Comparison of ENCODE assay signal across 11 cellular contexts in genomic region chr6:125201961-125202729, GRCh38. TPM values are rescaled to one million over a fixed set of nuclear protein-coding genes. Genes with fewer than 3 reads are reported as not detected.
DNase-seq lines count a peak whose midpoint lies in the region; ATAC-seq and TF ChIP-seq lines count a peak whose summit lies in the region.
"Had no signal": no experiment of that assay in that cellular context is flagged by ENCODE, and none has a peak within 500 bp of the region (broad histone marks: within the 10 kb centered on the region; RNA-seq: fewer than 3 reads in every experiment).

No MANE protein-coding gene starts in this region.

- H3K9me3 ChIP-seq in CD8-positive, alpha-beta memory T cell (ENCODE audit: low read length) = no peaks in the 10 kb centered on the region
- H3K9me3 ChIP-seq in CD4-positive, alpha-beta T cell (ENCODE audit: control insufficient read depth, low read length) = no peaks in the 10 kb centered on the region

- H3K9me3 Mint-ChIP-seq in CD8-positive, alpha-beta memory T cell = no peaks in the 10 kb centered on the region
- no peaks in the 10 kb centered on the region for H3K9me3 Mint-ChIP-seq in CD4-positive, alpha-beta T cell
- H3K9me3 Mint-ChIP-seq in activated CD8-positive, alpha-beta T cell treated with anti-CD3 and anti-CD28 coated beads for 36 hours = no peaks in the 10 kb centered on the region
- H3K9me3 Mint-ChIP-seq: stimulated activated effector memory CD8-positive, alpha-beta T cell treated with anti-CD3 and anti-CD28 coated beads, Interleukin-12 subunit alpha, Interleukin-12 subunit beta, amount 100 ng/mL, for 72 hours had no signal

- H3K27ac ChIP-seq in CD8-positive, alpha-beta memory T cell (ENCODE audit: low read depth, low read length) = peak overlapping the region; percentile 40
- no peak overlapping the region for H3K27ac ChIP-seq in CD4-positive, alpha-beta T cell (ENCODE audit: low read depth, low read length)
- H3K27ac ChIP-seq: HL-60 had no signal

- no peaks in the 10 kb centered on the region for H3K4me1 ChIP-seq in CD8-positive, alpha-beta memory T cell (ENCODE audit: insufficient read depth, low read length)

- no peak overlapping the region for H3K4me3 Mint-ChIP-seq in CD8-positive, alpha-beta memory T cell
- no peak overlapping the region for H3K4me3 Mint-ChIP-seq in CD4-positive, alpha-beta T cell
- no peak overlapping the region for H3K4me3 Mint-ChIP-seq in activated CD8-positive, alpha-beta T cell treated with anti-CD3 and anti-CD28 coated beads for 36 hours
- H3K4me3 Mint-ChIP-seq: activated CD4-positive, alpha-beta T cell treated with anti-CD3 and anti-CD28 coated beads for 36 hours; stimulated activated effector memory CD8-positive, alpha-beta T cell treated with anti-CD3 and anti-CD28 coated beads, Interleukin-12 subunit alpha, Interleukin-12 subunit beta, amount 100 ng/mL, for 72 hours had no signal

- H3K27me3 Mint-ChIP-seq in CD8-positive, alpha-beta memory T cell = peaks cover 6 to 20% of the 10 kb centered on the region in 2 donors
- peaks cover 7% of the 10 kb centered on the region for H3K27me3 Mint-ChIP-seq in CD4-positive, alpha-beta T cell
- peaks cover 6% of the 10 kb centered on the region for H3K27me3 Mint-ChIP-seq in activated CD8-positive, alpha-beta T cell treated with anti-CD3 and anti-CD28 coated beads for 36 hours

- TF ChIP-seq CTCF in epithelial cell of proximal tubule (conservative IDR thresholded peaks at IDR 0.05; ENCODE audit: low read depth, low read length) (no peak), omental fat pad (IDR thresholded peaks at IDR 0.05) (no peak)
- no peak for TF ChIP-seq CTCF in CD4-positive, alpha-beta T cell (IDR thresholded peaks at IDR 0.05)
- no peak for TF ChIP-seq CTCF in activated CD8-positive, alpha-beta T cell treated with anti-CD3 and anti-CD28 coated beads for 36 hours (IDR thresholded peaks at IDR 0.05)

- no peaks in the 10 kb centered on the region for H3K4me1 Mint-ChIP-seq in CD8-positive, alpha-beta memory T cell
- no peaks in the 10 kb centered on the region for H3K4me1 Mint-ChIP-seq in CD4-positive, alpha-beta T cell (ENCODE audit: low read depth)
- no peaks in the 10 kb centered on the region for H3K4me1 Mint-ChIP-seq in activated CD8-positive, alpha-beta T cell treated with anti-CD3 and anti-CD28 coated beads for 36 hours (ENCODE audit: low read depth)
- H3K4me1 Mint-ChIP-seq: activated CD4-positive, alpha-beta T cell treated with anti-CD3 and anti-CD28 coated beads for 36 hours had no signal

- no peak overlapping the region for H3K27ac Mint-ChIP-seq in CD8-positive, alpha-beta memory T cell
- H3K27ac Mint-ChIP-seq in CD4-positive, alpha-beta T cell = no peak overlapping the region
- no peak overlapping the region for H3K27ac Mint-ChIP-seq in activated CD8-positive, alpha-beta T cell treated with anti-CD3 and anti-CD28 coated beads for 36 hours
- H3K27ac Mint-ChIP-seq: activated CD4-positive, alpha-beta T cell treated with anti-CD3 and anti-CD28 coated beads for 36 hours; stimulated activated effector memory CD8-positive, alpha-beta T cell treated with anti-CD3 and anti-CD28 coated beads, Interleukin-12 subunit alpha, Interleukin-12 subunit beta, amount 100 ng/mL, for 72 hours had no signal

- H3K36me3 ChIP-seq in CD8-positive, alpha-beta memory T cell (ENCODE audit: insufficient read depth, low read length) = no peaks in the 10 kb centered on the region

- CTCF ChIA-PET in CD8-positive, alpha-beta memory T cell (lab: Charles Lee) = interaction anchor here (1.4 to 2.7 kb wide), 2 partner anchors 10 to 12 kb away, joined by 3 to 12 read pairs; no protein-coding TSS in a partner anchor
- CTCF ChIA-PET in CD4-positive, alpha-beta T cell (lab: Charles Lee) = interaction anchor here (0.6 kb wide), 1 partner anchor 294 kb away, joined by 4 read pairs; no protein-coding TSS in a partner anchor
- CTCF ChIA-PET in activated CD8-positive, alpha-beta T cell treated with anti-CD3 and anti-CD28 coated beads for 36 hours (lab: Charles Lee) = interaction anchor here (5.6 kb wide), 1 partner anchor 9 kb away, joined by 35 read pairs; no protein-coding TSS in a partner anchor

- intact Hi-C loops in CD4-positive, alpha-beta T cell (cut with DNase I, micrococcal nuclease) = no loop called here
- intact Hi-C loops in activated CD8-positive, alpha-beta T cell treated with anti-CD3 and anti-CD28 coated beads for 36 hours (cut with micrococcal nuclease) = no loop called here

- H3K27me3 ChIP-seq in CD8-positive, alpha-beta memory T cell (ENCODE audit: insufficient read depth, low read length, poor library complexity, severe bottlenecking) = no peaks in the 10 kb centered on the region
- H3K27me3 ChIP-seq in CD4-positive, alpha-beta T cell (ENCODE audit: control insufficient read depth, insufficient read depth, low read length) = no peaks in the 10 kb centered on the region

- peaks cover 0 to 2% (median 0%) of the 10 kb centered on the region in 3 donors for H3K36me3 Mint-ChIP-seq in CD8-positive, alpha-beta memory T cell
- H3K36me3 Mint-ChIP-seq in CD4-positive, alpha-beta T cell (ENCODE audit: low read depth) = no peaks in the 10 kb centered on the region
- no peaks in the 10 kb centered on the region for H3K36me3 Mint-ChIP-seq in activated CD8-positive, alpha-beta T cell treated with anti-CD3 and anti-CD28 coated beads for 36 hours (ENCODE audit: low read depth)
- H3K36me3 Mint-ChIP-seq: stimulated activated effector memory CD8-positive, alpha-beta T cell treated with anti-CD3 and anti-CD28 coated beads, Interleukin-12 subunit alpha, Interleukin-12 subunit beta, amount 100 ng/mL, for 72 hours had no signal

- POLR2A ChIA-PET in CD8-positive, alpha-beta memory T cell (lab: Charles Lee) = no interaction called here
- POLR2A ChIA-PET in CD4-positive, alpha-beta T cell (lab: Charles Lee) = no interaction called here
- POLR2A ChIA-PET in activated CD8-positive, alpha-beta T cell treated with anti-CD3 and anti-CD28 coated beads for 36 hours (lab: Charles Lee) = interaction anchor here (0.8 kb wide), 1 partner anchor 1092 kb away, joined by 3 read pairs; no protein-coding TSS in a partner anchor

- ATAC-seq in omental fat pad (ENCODE audit: low FRiP score) (peak; percentile 68), GM21717 (IDR thresholded peaks at IDR 0.05; ENCODE audit: unreplicated experiment) (no peak)
- no peak for ATAC-seq in CD4-positive, alpha-beta T cell (ENCODE audit: poor library complexity)
- ATAC-seq in activated CD8-positive, alpha-beta T cell treated with anti-CD3 and anti-CD28 coated beads for 36 hours = no peak
- ATAC-seq: activated CD4-positive, alpha-beta T cell treated with anti-CD3 and anti-CD28 coated beads for 36 hours; stimulated activated effector memory CD8-positive, alpha-beta T cell treated with anti-CD3 and anti-CD28 coated beads, Interleukin-12 subunit alpha, Interleukin-12 subunit beta, amount 100 ng/mL, for 72 hours had no signal

- no peak overlapping the region for H3K4me3 ChIP-seq in CD8-positive, alpha-beta memory T cell (ENCODE audit: low read length)
- H3K4me3 ChIP-seq in epithelial cell of proximal tubule (ENCODE audit: low read depth, low read length) = no peak overlapping the region

- no peak for DNase-seq in CD8-positive, alpha-beta memory T cell
- DNase-seq in NCI-H69 (lab: John Stamatoyannopoulos, UW) (peak; percentile 72), epithelial cell of proximal tubule (ENCODE audit: low read depth) (peak; percentile 93), omental fat pad (ENCODE audit: low spot score) (peak; percentile 59), NCI-H748 treated with DMSO at 0.1 percent for 48 hours (lab: John Stamatoyannopoulos, UW) (no peak)
- DNase-seq in CD4-positive, alpha-beta T cell = no peak
- no peak for DNase-seq in activated CD8-positive, alpha-beta T cell treated with anti-CD3 and anti-CD28 coated beads for 36 hours
- DNase-seq: activated CD4-positive, alpha-beta T cell treated with anti-CD3 and anti-CD28 coated beads for 36 hours had no signal

RNA-seq across cellular contexts. Expression of gene TPD52L1, which starts 48.6 kb away (rescaled TPM):
- total RNA-seq in CD8-positive, alpha-beta memory T cell = not detected
- polyA plus RNA-seq in CD8-positive, alpha-beta memory T cell = 0.18 TPM
- total RNA-seq in epithelial cell of proximal tubule (54.3 and 67.3 TPM in 2 replicates), omental fat pad (100 to 1,000 TPM in 1 of 4 donors, 10 to 100 TPM in 3; 59.1 to 150 (median 68.4) TPM)
- total RNA-seq in CD4-positive, alpha-beta T cell = not detected
- 1 to 10 TPM in 1 of 2 experiments, under 1 TPM in 1; 0.52 to 1.1 TPM for total RNA-seq in activated CD8-positive, alpha-beta T cell treated with anti-CD3 and anti-CD28 coated beads for 36 hours

Comparison
In these comparisons a context has a peak if more than half of its experiments do, and no peak if none do; other contexts are left out.
1. DNase-seq: peak in NCI-H69 (single experiment), epithelial cell of proximal tubule (single experiment) and omental fat pad (single experiment); none in CD8-positive, alpha-beta memory T cell (0 of 5), CD4-positive, alpha-beta T cell (0 of 10), activated CD8-positive, alpha-beta T cell treated with anti-CD3 and anti-CD28 coated beads for 36 hours (single experiment) and NCI-H748 treated with DMSO at 0.1 percent for 48 hours (single experiment).
2. RNA of gene TPD52L1, which starts 48.6 kb away (total RNA-seq): 59.1 to 150 TPM in omental fat pad and 54.3 to 67.3 TPM in epithelial cell of proximal tubule; 0.52 to 1.1 TPM in activated CD8-positive, alpha-beta T cell treated with anti-CD3 and anti-CD28 coated beads for 36 hours, not detected in CD4-positive, alpha-beta T cell and not detected in CD8-positive, alpha-beta memory T cell; every median in the first group is over 10 times any median in the second.